In genomic region chr11:111734383-111735261, GRCh38 we compare ENCODE assay signal across 12 cellular contexts. TPM values are rescaled to one million over a fixed set of nuclear protein-coding genes. Genes with fewer than 3 reads are reported as not detected.
DNase-seq lines count a peak whose midpoint lies in the region; ATAC-seq and TF ChIP-seq lines count a peak whose summit lies in the region.
"Had no signal": no experiment of that assay in that cellular context is flagged by ENCODE, and none has a peak within 500 bp of the region (broad histone marks: within the 10 kb centered on the region; RNA-seq: fewer than 3 reads in every experiment).

No MANE protein-coding gene starts in this region.

- H3K36me3 Mint-ChIP-seq in brain, result peaks cover 9% of the 10 kb centered on the region

- H3K9me3 ChIP-seq in lung (ENCODE audit: control insufficient read depth in 2 of 2, insufficient read depth in 1 of 2, low read length in 1 of 2) (no peaks in the 10 kb centered on the region), stomach smooth muscle (ENCODE audit: control insufficient read depth in 2 of 2, low read length in 2 of 2) (no peaks in the 10 kb centered on the region)

- DNase-seq in LNCaP clone FGC (ENCODE audit: low read depth) (no peak), lung (ENCODE audit: low spot score) (no peak), SW480 (ENCODE audit: low spot score) (no peak), NCI-H1436 treated with DMSO at 0.1 percent for 48 hours (lab: John Stamatoyannopoulos, UW) (no peak)
- DNase-seq in activated naive CD4-positive, alpha-beta T cell treated with Interleukin-2 at 50 U/mL for 16 hours, result no peak
- DNase-seq: activated CD4-positive, alpha-beta T cell treated with anti-CD3 and anti-CD28 coated beads, Interleukin-2, amount 10 ng/mL, durations not matched to agents 7 days and 5 days; NCI-H524; stimulated activated CD8-positive, alpha-beta memory T cell treated with anti-CD3 and anti-CD28 coated beads, Interleukin-4, amount 100 ng/mL, for 48 hours had no signal

- H3K9me3 Mint-ChIP-seq in brain, result no peaks in the 10 kb centered on the region
- H3K9me3 Mint-ChIP-seq: activated CD4-positive, alpha-beta T cell treated with anti-CD3 and anti-CD28 coated beads, Interleukin-2, amount 10 ng/mL, durations not matched to agents 7 days and 5 days; memory B cell had no signal

- H3K27me3 ChIP-seq in lung (ENCODE audit: control insufficient read depth, insufficient read depth) (no peaks in the 10 kb centered on the region), stomach smooth muscle (ENCODE audit: control insufficient read depth in 1 of 2, insufficient read depth in 2 of 2, low read length in 2 of 2) (no peaks in the 10 kb centered on the region)

- no peak for ATAC-seq in lung (ENCODE audit: insufficient read depth, low FRiP score)
- ATAC-seq in HG03460 (IDR thresholded peaks at IDR 0.05; ENCODE audit: unreplicated experiment), result no peak

- WGBS in lung, 2 donors, result 66 to 82% methylated on average over 13 of the region's 13 CpGs

- TF ChIP-seq CTCF in LNCaP clone FGC (IDR thresholded peaks at IDR 0.05; ENCODE audit: control insufficient read depth, extremely low read depth, insufficient read depth) (no peak), brain (conservative IDR thresholded peaks at IDR 0.05) (no peak), lung (IDR thresholded peaks at IDR 0.05; ENCODE audit: control extremely low read depth, extremely low read depth) (no peak)

- peak overlapping the region; percentile 40 to 81 (median 75) for H3K4me3 Mint-ChIP-seq in brain
- H3K4me3 Mint-ChIP-seq: activated CD4-positive, alpha-beta T cell treated with anti-CD3 and anti-CD28 coated beads, Interleukin-2, amount 10 ng/mL, durations not matched to agents 7 days and 5 days; memory B cell had no signal

- H3K27ac ChIP-seq in lung (ENCODE audit: low read depth in 1 of 2, low read length in 1 of 2) (peak overlapping the region; percentile 65 to 97), stomach smooth muscle (ENCODE audit: low read length) (peak overlapping the region; percentile 99)

- H3K27ac Mint-ChIP-seq in brain, result peak overlapping the region; percentile 99 to 100 (median 100)
- H3K27ac Mint-ChIP-seq: activated CD4-positive, alpha-beta T cell treated with anti-CD3 and anti-CD28 coated beads, Interleukin-2, amount 10 ng/mL, durations not matched to agents 7 days and 5 days; memory B cell had no signal

- no peaks in the 10 kb centered on the region for H3K27me3 Mint-ChIP-seq in brain
- H3K27me3 Mint-ChIP-seq: activated CD4-positive, alpha-beta T cell treated with anti-CD3 and anti-CD28 coated beads, Interleukin-2, amount 10 ng/mL, durations not matched to agents 7 days and 5 days; memory B cell had no signal

- peaks cover 83% of the 10 kb centered on the region for H3K4me1 Mint-ChIP-seq in brain
- H3K4me1 Mint-ChIP-seq: memory B cell had no signal

- H3K4me3 ChIP-seq in LNCaP clone FGC (ENCODE audit: low read depth, low read length) (peak overlapping the region; percentile 47), lung (no peak overlapping the region), stomach smooth muscle (ENCODE audit: low read length in 2 of 2) (peak overlapping the region in 1 of 2 donors; percentile 71)

- H3K9ac ChIP-seq in stomach smooth muscle (ENCODE audit: low read length in 2 of 2), result peak overlapping the region; percentile 61 to 91

- H3K4me1 ChIP-seq in lung (ENCODE audit: control insufficient read depth in 2 of 2, insufficient read depth in 2 of 2, low read length in 2 of 2) (peaks cover 14 to 46% of the 10 kb centered on the region in 2 donors), stomach smooth muscle (ENCODE audit: control insufficient read depth, insufficient read depth, low read length) (peaks cover 87% of the 10 kb centered on the region)

- H3K36me3 ChIP-seq in lung (ENCODE audit: control insufficient read depth in 2 of 2, insufficient read depth in 2 of 2, low read length in 2 of 2) (peaks cover 0 to 8% of the 10 kb centered on the region in 2 donors), stomach smooth muscle (ENCODE audit: control insufficient read depth in 2 of 2, insufficient read depth in 2 of 2, low read length in 2 of 2) (peaks cover 0 to 2% of the 10 kb centered on the region in 2 donors)

RNA-seq across cellular contexts. Expression of gene PPP2R1B, which starts 31.6 kb away (rescaled TPM):
- 15.3 TPM for polyA plus RNA-seq in brain (ENCODE audit: insufficient read depth, low read depth, low replicate concordance)
- 10 to 100 TPM; 30.0 to 71.5 TPM for total RNA-seq in lung
- 10 to 100 TPM in 1 of 2 donors, 1 to 10 TPM in 1; 8.3 to 10.9 TPM for polyA plus RNA-seq in lung
